In the genomic region with DNA sequence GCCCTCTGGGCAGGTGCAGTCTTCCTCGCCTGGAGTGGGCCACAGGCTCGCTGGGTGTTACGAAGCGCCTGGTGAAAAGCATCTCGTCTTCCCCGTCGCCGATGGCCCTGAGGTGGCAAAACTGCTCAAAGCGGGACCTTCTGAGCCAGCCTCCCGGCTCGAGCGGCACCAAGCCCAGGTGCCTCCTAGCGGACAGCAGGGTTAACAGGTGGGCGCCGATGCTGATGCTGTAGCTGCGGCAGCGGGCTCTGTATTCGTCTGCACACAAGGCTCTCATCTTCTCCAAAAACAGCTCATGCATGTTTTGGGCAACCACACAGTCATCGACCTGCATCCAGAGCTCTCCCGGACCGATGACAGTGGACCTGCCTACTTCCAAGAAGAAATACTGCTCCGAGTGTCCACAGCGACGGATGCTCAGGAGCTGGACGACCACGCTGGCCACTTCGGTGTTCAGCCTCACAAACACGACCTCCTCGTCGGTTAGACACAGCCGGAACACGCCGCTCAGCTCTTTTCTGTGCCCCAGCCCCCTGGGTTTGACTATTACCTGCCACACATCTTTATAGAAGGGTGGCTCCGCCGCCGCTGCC, we compare ENCODE assay signal across 10 cellular contexts. TPM values are rescaled to one million over a fixed set of nuclear protein-coding genes. Genes with fewer than 3 reads are reported as not detected.
A peak's percentile ranks its signal among the peaks of the same experiment; 100 is the strongest.
DNase-seq lines count a peak whose midpoint lies in the region; ATAC-seq, FAIRE-seq and TF ChIP-seq lines count a peak whose summit lies in the region.
"Had no signal": no experiment of that assay in that cellular context is flagged by ENCODE, and none has a peak within 500 bp of the region (broad histone marks: within the 10 kb centered on the region; RNA-seq: fewer than 3 reads in every experiment).

No MANE protein-coding gene starts in this region.

- 35% methylated on average over 32 of the region's 36 CpGs; no CpG with 5 or more reads in 1 of the 2 donors for WGBS in upper lobe of left lung, 2 donors

- FAIRE-seq in keratinocyte (lab: Jason Lieb, UNC) = no peak
- FAIRE-seq in D721Med (lab: Jason Lieb, UNC) = no peak

- H3K27ac ChIP-seq in cardiac muscle cell (no peak overlapping the region), Panc1 (ENCODE audit: low read length) (no peak overlapping the region), keratinocyte (ENCODE audit: control insufficient read depth, insufficient read depth, low read length) (no peak overlapping the region), upper lobe of left lung (no peak overlapping the region)

- DNase-seq in cardiac muscle cell (ENCODE audit: low read depth in 1 of 2, low spot score in 1 of 2) (peak in 1 of 2 donors; percentile 34), Right ventricle myocardium inferior (ENCODE audit: missing footprints) (no peak), Panc1 (ENCODE audit: low read depth, low spot score) (no peak), keratinocyte (ENCODE audit: low read depth, low spot score) (no peak), upper lobe of left lung (peak in 1 of 2 donors; percentile 46), EL (no peak), D721Med (ENCODE audit: insufficient read length, low spot score) (no peak), cerebellar nuclear complex (lab: John Stamatoyannopoulos, UW) (no peak)
- DNase-seq: CD4-positive, alpha-beta T cell; effector CD8-positive, alpha-beta T cell had no signal

- POLR2A ChIA-PET in Panc1 (lab: Charles Lee) = no interaction called here

- no peaks in the 10 kb centered on the region for H3K9me3 ChIP-seq in cardiac muscle cell (ENCODE audit: low read depth)
- no peaks in the 10 kb centered on the region for H3K9me3 ChIP-seq in Panc1 (ENCODE audit: control insufficient read depth, insufficient read depth, low read depth, low read length)
- peaks cover 2% of the 10 kb centered on the region for H3K9me3 ChIP-seq in keratinocyte (ENCODE audit: control insufficient read depth, low read depth, low read length)
- H3K9me3 ChIP-seq in upper lobe of left lung = peaks cover 0 to 10% (median 0%) of the 10 kb centered on the region in 4 donors

- in situ Hi-C loops in Panc1 (cut with HindIII; ENCODE audit: low pct_unique_long_range_greater_than_20kb, low sequenced_read_pairs) = no loop called here

- H4K20me1 ChIP-seq in keratinocyte (ENCODE audit: control insufficient read depth, extremely low read depth, insufficient read depth, low read length) = no peaks in the 10 kb centered on the region

- CTCF ChIA-PET in Panc1 (lab: Charles Lee) = no interaction called here

- dilution Hi-C loops in keratinocyte (cut with MboI; ENCODE audit: extremely low pct_ligation_motif_present, low sequenced_read_pairs) = no loop called here

- H3K27me3 ChIP-seq in cardiac muscle cell (peaks cover 76% of the 10 kb centered on the region), Panc1 (ENCODE audit: control insufficient read depth, insufficient read depth, low read length) (peaks cover 35% of the 10 kb centered on the region), keratinocyte (ENCODE audit: control insufficient read depth, extremely low read depth, insufficient read depth, low read length) (peaks cover 74% of the 10 kb centered on the region), upper lobe of left lung (peaks cover 0 to 29% (median 1%) of the 10 kb centered on the region in 4 donors)

- no peaks in the 10 kb centered on the region for H3K36me3 ChIP-seq in cardiac muscle cell
- H3K36me3 ChIP-seq in Panc1 (ENCODE audit: control insufficient read depth, insufficient read depth, low read length) = no peaks in the 10 kb centered on the region
- H3K36me3 ChIP-seq in keratinocyte (ENCODE audit: control insufficient read depth in 2 of 2, extremely low read depth in 1 of 2, insufficient read depth in 2 of 2, low read length in 2 of 2) = no peaks in the 10 kb centered on the region
- H3K36me3 ChIP-seq in upper lobe of left lung = no peaks in the 10 kb centered on the region

- no peak for TF ChIP-seq CTCF in cardiac muscle cell (IDR thresholded peaks at IDR 0.05; ENCODE audit: low read depth, low read length)
- TF ChIP-seq CTCF in Panc1 (IDR thresholded peaks at IDR 0.05) = peak; percentile 55
- TF ChIP-seq CTCF in keratinocyte (optimal IDR thresholded peaks at IDR 0.05 in 1 of 3, IDR thresholded peaks at IDR 0.05 in 1 of 3, conservative IDR thresholded peaks at IDR 0.05 in 1 of 3; ENCODE audit: extremely low read depth in 1 of 3, insufficient read depth in 2 of 3, low read length in 3 of 3) = peak; percentile 17 to 44 (median 18)
- peak in 1 of 6 experiments; percentile 14 for TF ChIP-seq CTCF in upper lobe of left lung (IDR thresholded peaks at IDR 0.05)
- no peak for TF ChIP-seq CTCF in D721Med (IDR thresholded peaks at IDR 0.05; ENCODE audit: insufficient read depth, missing control alignments)

- no peak for ATAC-seq in Right ventricle myocardium inferior
- ATAC-seq in Panc1 = peak; percentile 61
- ATAC-seq in upper lobe of left lung (ENCODE audit: low FRiP score in 2 of 2) = no peak

- no peak overlapping the region for H3K9ac ChIP-seq in keratinocyte (ENCODE audit: control insufficient read depth, extremely low read depth, insufficient read depth, low read length)

- no peak overlapping the region for H2AFZ ChIP-seq in keratinocyte (ENCODE audit: control insufficient read depth, low read length)

- intact Hi-C loops in Right ventricle myocardium inferior (cut with DNase I) (no loop called here), Panc1 (cut with micrococcal nuclease; ENCODE audit: unreplicated experiment) (loop anchor here (10.0 kb wide), 1 partner anchor 150 kb away; no protein-coding TSS in a partner anchor)

- no peak for TF ChIP-seq EP300 in upper lobe of left lung (IDR thresholded peaks at IDR 0.05)

- H3K4me3 ChIP-seq in cardiac muscle cell = peak overlapping the region; percentile 53
- H3K4me3 ChIP-seq in Panc1 (ENCODE audit: low read depth in 2 of 2, low read length in 2 of 2) = peak overlapping the region in 1 of 2 experiments; percentile 56; a peak in 2 of 4 replicates
- H3K4me3 ChIP-seq in keratinocyte (ENCODE audit: control insufficient read depth in 2 of 3, extremely low read depth in 1 of 3, insufficient read depth in 2 of 3, low read depth in 1 of 3, low read length in 3 of 3) = no peak overlapping the region
- H3K4me3 ChIP-seq in upper lobe of left lung = peak overlapping the region in 3 of 4 donors; percentile 24 to 45 (median 33)

- H3K4me2 ChIP-seq in keratinocyte (ENCODE audit: control insufficient read depth, extremely low read depth, insufficient read depth, low read depth, low read length) = peak overlapping the region; percentile 61

- TF ChIP-seq POLR2A in upper lobe of left lung (IDR thresholded peaks at IDR 0.05) = no peak

- BruUV-seq in Panc1 (replicated peaks; lab: Mats Ljungman, UMichigan) = no TSS peak

- no peaks in the 10 kb centered on the region for H3K9me1 ChIP-seq in keratinocyte (ENCODE audit: control insufficient read depth, extremely low read depth, insufficient read depth, low read length)

- H3K79me2 ChIP-seq in keratinocyte (ENCODE audit: control insufficient read depth, insufficient read depth, low read length) = no peaks in the 10 kb centered on the region

- H3K4me1 ChIP-seq in cardiac muscle cell (ENCODE audit: low read depth) (peaks cover 4% of the 10 kb centered on the region), Panc1 (ENCODE audit: control insufficient read depth, insufficient read depth, low read length) (peaks cover 3% of the 10 kb centered on the region; the same call in 1 of the 2 replicates), keratinocyte (ENCODE audit: control insufficient read depth, extremely low read depth, insufficient read depth, low read length) (no peaks in the 10 kb centered on the region), upper lobe of left lung (peaks cover 0 to 17% (median 4%) of the 10 kb centered on the region in 4 donors)

RNA-seq across cellular contexts. Expression of gene IRS4, which starts 1.2 kb away (rescaled TPM):
- total RNA-seq in cardiac muscle cell = 0.35 TPM in 1 of 2 replicates, not detected in the other
- polyA plus RNA-seq in cardiac muscle cell = not detected in 2 replicates
- total RNA-seq in Right ventricle myocardium inferior = not detected
- not detected for total RNA-seq in Panc1 (2021; ENCODE audit: unreplicated experiment)
- polyA plus RNA-seq in Panc1 (2012; ENCODE audit: insufficient read length) = not detected
- not detected in 3 replicates for polyA plus RNA-seq in keratinocyte
- polyA plus RNA-seq in keratinocyte (2011; ENCODE audit: low read depth) = not detected
- not detected in 2 replicates for polyA plus RNA-seq in keratinocyte (2011; cell fraction: cytosol; rRNA removed)
- not detected in 2 replicates for polyA plus RNA-seq in keratinocyte (2011; cell fraction: nucleus; rRNA removed)
- polyA plus RNA-seq in keratinocyte (2012; ENCODE audit: low replicate concordance) = not detected in 2 replicates
- polyA minus RNA-seq in keratinocyte = 0.13 TPM in 1 of 3 replicates, not detected in the others
- not detected for polyA minus RNA-seq in keratinocyte (2011; cell fraction: cytosol; rRNA and poly(A)+ RNA removed)
- polyA minus RNA-seq in keratinocyte (2011; cell fraction: nucleus; rRNA and poly(A)+ RNA removed) = not detected in 2 replicates
- 1 to 10 TPM in 1 of 6 donors, under 1 TPM in 4, not detected in 1; 0.11 to 1.0 (median 0.30) TPM for total RNA-seq in upper lobe of left lung
- total RNA-seq: CD4-positive, alpha-beta T cell had no signal

Comparison
In these comparisons a context has a peak if more than half of its experiments do, and no peak if none do; other contexts are left out.
1. H3K4me3 ChIP-seq: peak in cardiac muscle cell (single experiment) and upper lobe of left lung (3 of 4); none in keratinocyte (0 of 3).
2. CTCF ChIP-seq: peak in Panc1 (single experiment) and keratinocyte (3 of 3); none in cardiac muscle cell (single experiment) and D721Med (single experiment).